ENCODE assay signal across 8 cellular contexts in genomic region chrX:154097003-154097596, GRCh38. TPM values are rescaled to one million over a fixed set of nuclear protein-coding genes. Genes with fewer than 3 reads are reported as not detected.
A peak's percentile ranks its signal among the peaks of the same experiment; 100 is the strongest.
DNase-seq lines count a peak whose midpoint lies in the region; ATAC-seq and TF ChIP-seq lines count a peak whose summit lies in the region.

No MANE protein-coding gene starts in this region.

- H3K9me3 ChIP-seq in neural progenitor cell (ENCODE audit: low read depth) (no peaks in the 10 kb centered on the region), subcutaneous abdominal adipose tissue (ENCODE audit: control insufficient read depth in 5 of 5, low read length in 5 of 5) (no peaks in the 10 kb centered on the region)

- no peaks in the 10 kb centered on the region for H3K36me3 Mint-ChIP-seq in neural progenitor cell

- peaks cover 23% of the 10 kb centered on the region for H3K9me3 Mint-ChIP-seq in neural progenitor cell

- peaks cover 45% of the 10 kb centered on the region for H4K20me1 ChIP-seq in neural progenitor cell (ENCODE audit: low read depth)

- DNase-seq in COLO668 (lab: John Stamatoyannopoulos, UW; ENCODE audit: unreplicated experiment) (peak; percentile 88), HT-29 (ENCODE audit: low spot score) (peak; percentile 74), RPMI7951 (ENCODE audit: low read depth) (peak; percentile 53), activated gamma-delta T cell treated with Interleukin-2 at 50 U/mL for 16 hours (peak; percentile 65), foreskin fibroblast (peak; percentile 44 to 80), neural progenitor cell (ENCODE audit: low spot score) (peak; percentile 91)

- H3F3A ChIP-seq in neural progenitor cell (ENCODE audit: low read depth): peaks cover 4% of the 10 kb centered on the region

- H3K27ac ChIP-seq in neural progenitor cell (peak overlapping the region; percentile 86), subcutaneous abdominal adipose tissue (ENCODE audit: low read depth, low read length) (peak overlapping the region; percentile 73)

- peaks cover 48% of the 10 kb centered on the region for H3K79me2 ChIP-seq in neural progenitor cell (ENCODE audit: low read depth)

- TF ChIP-seq CTCF in foreskin fibroblast (IDR thresholded peaks at IDR 0.05; ENCODE audit: low read depth, low read length): no peak
- no peak for TF ChIP-seq CTCF in neural progenitor cell (IDR thresholded peaks at IDR 0.05)

- H3K4me1 Mint-ChIP-seq in neural progenitor cell: peaks cover 44% of the 10 kb centered on the region

- peak overlapping the region; percentile 92 for H3K4me3 Mint-ChIP-seq in neural progenitor cell

- peaks cover 33% of the 10 kb centered on the region for H3K4me1 ChIP-seq in neural progenitor cell
- peaks cover 0 to 39% (median 32%) of the 10 kb centered on the region in 5 donors for H3K4me1 ChIP-seq in subcutaneous abdominal adipose tissue (ENCODE audit: control insufficient read depth in 5 of 5, insufficient read depth in 5 of 5, low read length in 5 of 5)

- H3K9ac ChIP-seq in neural progenitor cell (peak overlapping the region; percentile 66), subcutaneous abdominal adipose tissue (ENCODE audit: low read length in 5 of 5) (peak overlapping the region in 4 of 5 donors; percentile 51 to 83 (median 65))

- peak; percentile 22 for ATAC-seq in GM19467 (IDR thresholded peaks at IDR 0.05; ENCODE audit: unreplicated experiment)

- no peaks in the 10 kb centered on the region for H3K36me3 ChIP-seq in neural progenitor cell
- H3K36me3 ChIP-seq in subcutaneous abdominal adipose tissue (ENCODE audit: control insufficient read depth in 5 of 5, insufficient read depth in 5 of 5, low read length in 5 of 5): no peaks in the 10 kb centered on the region

- peaks cover 3% of the 10 kb centered on the region for H3K27me3 Mint-ChIP-seq in neural progenitor cell (ENCODE audit: insufficient read depth, low read depth)

- no peak overlapping the region for H3K27ac Mint-ChIP-seq in neural progenitor cell

- no peak overlapping the region for H2AFZ ChIP-seq in neural progenitor cell (replicated peaks)

- H3K27me3 ChIP-seq in neural progenitor cell (no peaks in the 10 kb centered on the region), subcutaneous abdominal adipose tissue (ENCODE audit: control insufficient read depth in 5 of 5, insufficient read depth in 4 of 5, low read length in 5 of 5) (peaks cover 0 to 10% (median 2%) of the 10 kb centered on the region in 5 donors)

- peak overlapping the region; percentile 81 for H3K4me2 ChIP-seq in neural progenitor cell

- peak overlapping the region; percentile 54 to 82 for H3K4me3 ChIP-seq in foreskin fibroblast (ENCODE audit: low read depth in 1 of 2, low read length in 2 of 2)
- H3K4me3 ChIP-seq in neural progenitor cell: peak overlapping the region; percentile 72
- H3K4me3 ChIP-seq in subcutaneous abdominal adipose tissue (ENCODE audit: low read depth in 1 of 5, low read length in 5 of 5): peak overlapping the region; percentile 43 to 86 (median 70)

RNA-seq across cellular contexts. Expression of gene MECP2, which starts 0.4 kb away (rescaled TPM):
- total RNA-seq in HT-29 (2014; rRNA removed; shearing (Covaris generic)): 41.6 and 52.9 TPM in 2 replicates
- 12.5 and 12.9 TPM in 2 replicates for total RNA-seq in RPMI7951 (2014; rRNA removed; shearing (Covaris generic))
- total RNA-seq in neural progenitor cell (ENCODE audit: low replicate concordance): 26.7 and 32.4 TPM in 2 replicates

RNA-seq across cellular contexts. Expression of gene OPN1LW, which starts 46.9 kb away (rescaled TPM):
- total RNA-seq in HT-29 (2014; rRNA removed; shearing (Covaris generic)): not detected in 2 replicates
- not detected in 2 replicates for total RNA-seq in RPMI7951 (2014; rRNA removed; shearing (Covaris generic))
- not detected in 2 replicates for total RNA-seq in neural progenitor cell (ENCODE audit: low replicate concordance)

Comparison
In these comparisons a context has a peak if more than half of its experiments do, and no peak if none do; other contexts are left out.
1. Peak in every context shown above with its lines: DNase-seq, ATAC-seq, H3K4me3 ChIP-seq and H3K27ac ChIP-seq.